ENCODE assay signal across 8 cellular contexts in the genomic region with DNA sequence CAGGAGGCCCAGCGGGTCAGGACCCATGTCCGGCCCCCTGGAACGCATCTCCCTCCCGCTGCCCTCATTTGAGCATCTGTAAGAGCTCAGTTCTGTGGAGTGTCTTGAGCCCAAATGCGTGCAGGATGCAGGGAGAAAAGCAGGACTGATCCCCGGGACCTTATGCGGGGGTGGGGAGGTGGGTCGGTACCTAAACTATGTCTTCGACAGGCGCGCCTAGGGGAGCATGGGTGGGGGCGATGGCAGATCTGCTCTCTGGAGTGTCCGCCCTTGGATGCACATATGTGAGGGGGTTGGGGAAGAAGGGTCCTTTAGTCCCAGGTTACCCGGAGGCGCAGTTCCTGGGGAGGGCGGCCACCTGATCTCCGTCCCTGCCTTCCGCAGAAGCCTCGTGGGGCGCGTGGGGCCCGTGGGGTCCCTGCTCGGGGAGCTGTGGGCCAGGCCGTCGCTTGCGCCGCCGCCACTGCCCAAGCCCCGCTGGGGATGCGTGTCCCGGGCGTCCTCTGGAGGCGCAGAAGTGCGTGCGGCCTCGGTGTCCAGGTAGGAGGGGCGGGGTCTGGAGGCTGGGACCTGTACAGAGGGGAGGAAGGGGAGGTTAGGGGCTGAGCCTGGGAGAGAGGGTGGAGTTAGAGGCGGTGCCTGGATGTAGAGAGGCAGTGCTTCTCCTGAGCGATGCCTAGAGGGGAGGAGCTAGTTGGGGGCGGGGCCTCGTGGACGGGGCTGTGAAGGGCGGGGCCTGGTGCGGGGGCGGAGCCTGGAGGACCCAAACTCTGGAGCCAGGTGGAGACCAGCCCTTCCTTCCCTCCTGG.
DNase-seq lines count a peak whose midpoint lies in the region; FAIRE-seq and TF ChIP-seq lines count a peak whose summit lies in the region.

No MANE protein-coding gene starts in this region.

- no peak for TF ChIP-seq POLR2A in erythroblast (IDR thresholded peaks at IDR 0.05; ENCODE audit: low read length)

- no peak for FAIRE-seq in RCC 7860 (lab: Jason Lieb, UNC)

- peak; percentile 75 for DNase-seq in GM06990 (ENCODE audit: extremely low read depth, insufficient read length)
- DNase-seq in LoVo (ENCODE audit: low spot score) = peak; percentile 17
- peak; percentile 40 to 50 for DNase-seq in activated CD8-positive, alpha-beta memory T cell treated with anti-CD3 and anti-CD28 coated beads for 4 hours (ENCODE audit: low read depth in 2 of 2)
- DNase-seq in erythroblast (lab: John Stamatoyannopoulos, UW) = peak; percentile 71 to 77
- DNase-seq in retina = peak; percentile 36
- no peak for DNase-seq in NCI-H1105 treated with DMSO at 0.1 percent for 48 hours (lab: John Stamatoyannopoulos, UW)
- DNase-seq in RCC 7860 (ENCODE audit: low spot score) = no peak
- no peak for DNase-seq in Ammon's horn (ENCODE audit: low spot score)

- H3K4me3 ChIP-seq in GM06990 (replicated peaks; ENCODE audit: low read depth, low read length) = peak overlapping the region; percentile 32

- H3K36me3 ChIP-seq in GM06990 (ENCODE audit: control insufficient read depth, insufficient read depth, low read length) = no peaks in the 10 kb centered on the region

- no peak for TF ChIP-seq CTCF in GM06990 (IDR thresholded peaks at IDR 0.05; ENCODE audit: insufficient read depth, low read length, poor library complexity, severe bottlenecking)

- no peaks in the 10 kb centered on the region for H3K27me3 ChIP-seq in GM06990 (replicated peaks; ENCODE audit: control insufficient read depth, insufficient read depth, low read length)

Comparison
In these comparisons a context has a peak if more than half of its experiments do, and no peak if none do; other contexts are left out.
1. DNase-seq: peak in GM06990 (single experiment), LoVo (single experiment), activated CD8-positive, alpha-beta memory T cell treated with anti-CD3 and anti-CD28 coated beads for 4 hours (2 of 2), erythroblast (2 of 2) and retina (single experiment); none in NCI-H1105 treated with DMSO at 0.1 percent for 48 hours (single experiment), RCC 7860 (single experiment) and Ammon's horn (single experiment).